In genomic region chr18:374735-375168, GRCh38 we compare ENCODE assay signal across 11 cellular contexts.
A peak's percentile ranks its signal among the peaks of the same experiment; 100 is the strongest.
DNase-seq lines count a peak whose midpoint lies in the region; ATAC-seq and TF ChIP-seq lines count a peak whose summit lies in the region.
"Had no signal": no experiment of that assay in that cellular context is flagged by ENCODE, and none has a peak within 500 bp of the region (broad histone marks: within the 10 kb centered on the region; RNA-seq: fewer than 3 reads in every experiment).

No MANE protein-coding gene starts in this region.

- peak overlapping the region; percentile 45; the same call in 1 of the 2 replicates for H3K9ac ChIP-seq in BLaER1

- H3K4me2 ChIP-seq in BLaER1, result peak overlapping the region; percentile 86

- H3K4me1 ChIP-seq in BLaER1, result peaks cover 100% of the 10 kb centered on the region

- H3K4me3 ChIP-seq in BLaER1 (peak overlapping the region; percentile 20; the same call in 1 of the 2 replicates), foreskin fibroblast (ENCODE audit: low read depth in 1 of 2, low read length in 2 of 2) (no peak overlapping the region)

- no peaks in the 10 kb centered on the region for H4K20me1 ChIP-seq in BLaER1

- peak overlapping the region; percentile 78 for H3K27ac ChIP-seq in BLaER1

- peak; percentile 16 to 58 for DNase-seq in foreskin fibroblast
- DNase-seq in NCI-H1092 (lab: John Stamatoyannopoulos, UW), result no peak
- no peak for DNase-seq in activated naive CD8-positive, alpha-beta T cell treated with anti-CD3 and anti-CD28 coated beads, Interleukin-2, amount 50 U/mL, for 24 hours
- no peak for DNase-seq in NCI-H2227 (lab: John Stamatoyannopoulos, UW; ENCODE audit: unreplicated experiment)
- no peak for DNase-seq in natural killer cell
- DNase-seq: activated effector memory CD4-positive, alpha-beta T cell treated with Interleukin-2 at 50 U/mL for 16 hours; islet precursor cell; NCI-H2227 treated with DMSO at 0.1 percent for 48 hours had no signal

- H3K36me3 Mint-ChIP-seq in activated naive CD8-positive, alpha-beta T cell treated with anti-CD3 and anti-CD28 coated beads, Interleukin-2, amount 50 U/mL, for 24 hours (ENCODE audit: low read depth), result no peaks in the 10 kb centered on the region
- no peaks in the 10 kb centered on the region for H3K36me3 Mint-ChIP-seq in natural killer cell

- H3K9me3 ChIP-seq in BLaER1, result no peaks in the 10 kb centered on the region

- H3K27me3 ChIP-seq in BLaER1, result no peaks in the 10 kb centered on the region

- no peak overlapping the region for H3K4me3 Mint-ChIP-seq in activated naive CD8-positive, alpha-beta T cell treated with anti-CD3 and anti-CD28 coated beads, Interleukin-2, amount 50 U/mL, for 24 hours
- H3K4me3 Mint-ChIP-seq in natural killer cell, result no peak overlapping the region

- intact Hi-C loops in natural killer cell (cut with micrococcal nuclease), result no loop called here

- peaks cover 2% of the 10 kb centered on the region for H3K27me3 Mint-ChIP-seq in activated naive CD8-positive, alpha-beta T cell treated with anti-CD3 and anti-CD28 coated beads, Interleukin-2, amount 50 U/mL, for 24 hours
- peaks cover 4 to 20% of the 10 kb centered on the region in 2 donors for H3K27me3 Mint-ChIP-seq in natural killer cell (ENCODE audit: low read depth in 2 of 2)

- peaks cover 5% of the 10 kb centered on the region for H3K4me1 Mint-ChIP-seq in activated naive CD8-positive, alpha-beta T cell treated with anti-CD3 and anti-CD28 coated beads, Interleukin-2, amount 50 U/mL, for 24 hours
- peaks cover 0 to 6% of the 10 kb centered on the region in 2 donors for H3K4me1 Mint-ChIP-seq in natural killer cell

- ATAC-seq in GM19452 (IDR thresholded peaks at IDR 0.05; ENCODE audit: unreplicated experiment) (peak; percentile 90), HG03135 (IDR thresholded peaks at IDR 0.05; ENCODE audit: unreplicated experiment) (peak; percentile 86), natural killer cell (no peak)
- ATAC-seq in activated naive CD8-positive, alpha-beta T cell treated with anti-CD3 and anti-CD28 coated beads, Interleukin-2, amount 50 U/mL, for 24 hours, result no peak

- no peaks in the 10 kb centered on the region for H3K36me3 ChIP-seq in BLaER1

- H3K9me3 Mint-ChIP-seq in activated naive CD8-positive, alpha-beta T cell treated with anti-CD3 and anti-CD28 coated beads, Interleukin-2, amount 50 U/mL, for 24 hours, result no peaks in the 10 kb centered on the region
- no peaks in the 10 kb centered on the region for H3K9me3 Mint-ChIP-seq in natural killer cell

- no peak overlapping the region for H3K27ac Mint-ChIP-seq in activated naive CD8-positive, alpha-beta T cell treated with anti-CD3 and anti-CD28 coated beads, Interleukin-2, amount 50 U/mL, for 24 hours
- H3K27ac Mint-ChIP-seq in natural killer cell, result no peak overlapping the region

- TF ChIP-seq CTCF in foreskin fibroblast (IDR thresholded peaks at IDR 0.05; ENCODE audit: low read depth, low read length) (no peak), natural killer cell (IDR thresholded peaks at IDR 0.05) (no peak)

Comparison
In these comparisons a context has a peak if more than half of its experiments do, and no peak if none do; other contexts are left out.
1. ATAC-seq: peak in GM19452 (single experiment) and HG03135 (single experiment); none in activated naive CD8-positive, alpha-beta T cell treated with anti-CD3 and anti-CD28 coated beads, Interleukin-2, amount 50 U/mL, for 24 hours (single experiment) and natural killer cell (0 of 3).
2. DNase-seq: peak in foreskin fibroblast (2 of 2); none in NCI-H1092 (single experiment), activated naive CD8-positive, alpha-beta T cell treated with anti-CD3 and anti-CD28 coated beads, Interleukin-2, amount 50 U/mL, for 24 hours (single experiment), NCI-H2227 (single experiment) and natural killer cell (single experiment).